In genomic region chr19:9721861-9722260, GRCh38 we compare ENCODE assay signal across 12 cellular contexts. TPM values are rescaled to one million over a fixed set of nuclear protein-coding genes. Genes with fewer than 3 reads are reported as not detected.
DNase-seq lines count a peak whose midpoint lies in the region; ATAC-seq, FAIRE-seq and TF ChIP-seq lines count a peak whose summit lies in the region.
"Had no signal": no experiment of that assay in that cellular context is flagged by ENCODE, and none has a peak within 500 bp of the region (broad histone marks: within the 10 kb centered on the region; RNA-seq: fewer than 3 reads in every experiment).

No MANE protein-coding gene starts in this region.

- H3K27ac ChIP-seq in kidney (ENCODE audit: low read depth in 2 of 2, low read length in 2 of 2): no peak overlapping the region

- in situ Hi-C loops in KBM-7 (cut with MboI; ENCODE audit: low pct_unique_long_range_greater_than_20kb, low sequenced_read_pairs): no loop called here
- in situ Hi-C loops in GM13976 (cut with MboI; ENCODE audit: low sequenced_read_pairs, unreplicated experiment): no loop called here

- H3K4me3 ChIP-seq in kidney (ENCODE audit: low read length in 2 of 2): no peak overlapping the region

- H3K9me3 ChIP-seq in kidney (ENCODE audit: control insufficient read depth in 1 of 2, low read length in 2 of 2): peaks cover 2 to 9% of the 10 kb centered on the region in 2 donors

- intact Hi-C loops in CD14-positive monocyte (cut with micrococcal nuclease): no loop called here
- intact Hi-C loops in kidney (cut with DNase I): no loop called here

- no peaks in the 10 kb centered on the region for H3K36me3 ChIP-seq in kidney (ENCODE audit: control insufficient read depth in 1 of 2, insufficient read depth in 2 of 2, low read length in 2 of 2)

- peaks cover 16% of the 10 kb centered on the region for H3K4me1 Mint-ChIP-seq in CD14-positive monocyte

- H3K4me1 ChIP-seq in kidney (ENCODE audit: control insufficient read depth in 1 of 2, insufficient read depth in 1 of 2, low read depth in 1 of 2, low read length in 2 of 2): no peaks in the 10 kb centered on the region

- DNase-seq in CD14-positive monocyte (ENCODE audit: low spot score): no peak
- DNase-seq in KBM-7: peak; percentile 89
- DNase-seq in SKM-1 treated with dmso at 0.1 percent for 144 hours (lab: John Stamatoyannopoulos, UW; ENCODE audit: unreplicated experiment): peak; percentile 55
- peak; percentile 14 for DNase-seq in iPS-NIHi7 (ENCODE audit: extremely low spot score)
- DNase-seq in kidney: no peak
- DNase-seq in GM13976 (ENCODE audit: low spot score): no peak
- no peak for DNase-seq in NCI-H2227 treated with DMSO at 0.1 percent for 48 hours (lab: John Stamatoyannopoulos, UW)
- DNase-seq: activated CD4-positive, alpha-beta T cell treated with anti-CD3 and anti-CD28 coated beads, Interleukin-2, amount 10 ng/mL, durations not matched to agents 7 days and 5 days; amniotic stem cell; DMS153; NCI-H1436 treated with DMSO at 0.1 percent for 48 hours had no signal

- peak overlapping the region; percentile 82 to 97 for H3K4me3 Mint-ChIP-seq in CD14-positive monocyte
- H3K4me3 Mint-ChIP-seq: activated CD4-positive, alpha-beta T cell treated with anti-CD3 and anti-CD28 coated beads, Interleukin-2, amount 10 ng/mL, durations not matched to agents 7 days and 5 days had no signal

- H3K27ac Mint-ChIP-seq in CD14-positive monocyte: peak overlapping the region; percentile 68 to 93 (median 85)
- H3K27ac Mint-ChIP-seq: activated CD4-positive, alpha-beta T cell treated with anti-CD3 and anti-CD28 coated beads, Interleukin-2, amount 10 ng/mL, durations not matched to agents 7 days and 5 days had no signal

- H3K36me3 Mint-ChIP-seq in CD14-positive monocyte: no peaks in the 10 kb centered on the region

- no peak for FAIRE-seq in kidney (lab: Jason Lieb, UNC)

- no peak for ATAC-seq in GM21447 (IDR thresholded peaks at IDR 0.05; ENCODE audit: unreplicated experiment)

- H3K9me3 Mint-ChIP-seq in CD14-positive monocyte: peaks cover 3 to 33% (median 11%) of the 10 kb centered on the region in 7 donors

- peaks cover 0 to 2% (median 0%) of the 10 kb centered on the region in 3 donors for H3K27me3 Mint-ChIP-seq in CD14-positive monocyte (ENCODE audit: low read depth in 3 of 3)

- H3K9ac ChIP-seq in kidney (ENCODE audit: low read length in 2 of 2): no peak overlapping the region

- TF ChIP-seq CTCF in CD14-positive monocyte (IDR thresholded peaks at IDR 0.05) (no peak), kidney (IDR thresholded peaks at IDR 0.05; ENCODE audit: borderline replicate concordance, extremely low read depth, insufficient read depth) (no peak), GM13976 (IDR thresholded peaks at IDR 0.05; ENCODE audit: borderline replicate concordance, control extremely low read depth, extremely low read depth, insufficient read depth, missing control alignments) (no peak)

RNA-seq across cellular contexts. Expression of gene ZNF846, which starts 46.7 kb away (rescaled TPM):
- polyA plus RNA-seq in CD14-positive monocyte: 1 to 10 TPM; 2.5 to 6.5 TPM
- total RNA-seq in kidney: 17.7 TPM
- 5.8 TPM for polyA plus RNA-seq in kidney (ENCODE audit: insufficient read depth, low read depth, low replicate concordance)

RNA-seq across cellular contexts. Expression of gene ZNF562, which starts 47.0 kb away (rescaled TPM):
- polyA plus RNA-seq in CD14-positive monocyte (1 to 10 TPM; 3.3 to 5.1 TPM), kidney (ENCODE audit: insufficient read depth, low read depth, low replicate concordance) (4.9 TPM)
- total RNA-seq in kidney: 37.6 TPM

Comparison
In these comparisons a context has a peak if more than half of its experiments do, and no peak if none do; other contexts are left out.
1. DNase-seq: peak in KBM-7 (single experiment), SKM-1 treated with dmso at 0.1 percent for 144 hours (single experiment) and iPS-NIHi7 (single experiment); none in CD14-positive monocyte (single experiment), kidney (single experiment), GM13976 (single experiment) and NCI-H2227 treated with DMSO at 0.1 percent for 48 hours (single experiment).